In the genomic region with DNA sequence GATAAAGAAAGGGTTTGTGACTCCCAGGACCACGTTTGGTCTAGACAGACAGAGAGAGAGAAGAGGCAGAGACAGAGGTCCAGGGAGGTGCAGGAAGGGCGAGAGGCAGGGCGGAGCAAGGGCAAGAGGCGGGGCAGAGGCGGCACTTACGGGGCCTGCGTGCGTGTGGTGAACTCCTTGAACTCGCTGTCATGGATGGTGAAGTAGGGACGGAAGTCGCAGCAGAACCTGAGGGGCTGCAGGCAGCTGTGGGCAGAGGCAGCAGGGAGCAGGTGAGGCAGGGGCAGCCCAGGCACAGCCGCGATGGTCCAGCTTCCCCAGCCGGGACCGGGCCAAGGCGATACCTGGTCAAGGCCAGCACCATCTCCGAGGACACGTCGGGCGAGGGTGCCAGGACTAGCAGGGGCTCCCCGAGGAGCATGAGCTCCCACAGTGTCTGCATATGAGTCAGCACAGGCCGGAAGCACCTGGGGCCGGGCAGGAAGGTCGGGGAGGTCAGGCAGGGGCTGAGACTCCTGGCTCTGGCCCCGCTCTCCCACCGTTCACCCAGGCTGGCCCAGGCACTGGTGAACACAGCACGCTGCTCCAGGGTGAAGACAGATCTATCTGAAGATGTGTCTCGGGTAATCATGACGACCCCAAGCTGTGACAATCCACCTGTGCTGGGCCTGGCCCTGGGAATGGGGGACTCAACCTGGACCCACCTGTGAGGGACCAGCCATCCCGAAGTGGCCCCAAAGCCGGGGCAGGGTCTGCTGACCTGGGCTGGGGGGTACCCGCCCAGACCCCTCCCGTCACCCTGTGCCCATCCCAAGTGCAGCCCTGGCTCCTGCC, we compare ENCODE assay signal across 8 cellular contexts. TPM values are rescaled to one million over a fixed set of nuclear protein-coding genes. Genes with fewer than 3 reads are reported as not detected.
A peak's percentile ranks its signal among the peaks of the same experiment; 100 is the strongest.
DNase-seq lines count a peak whose midpoint lies in the region; ATAC-seq, FAIRE-seq and TF ChIP-seq lines count a peak whose summit lies in the region.

No MANE protein-coding gene starts in this region.

- no peak overlapping the region for H2BK120ac ChIP-seq in H9 (ENCODE audit: low read depth, low read length, poor library complexity, severe bottlenecking)

- H2AFZ ChIP-seq in H9 (ENCODE audit: low read length) (no peak overlapping the region), HepG2 (ENCODE audit: low read length) (no peak overlapping the region)

- H4K5ac ChIP-seq in H9 (ENCODE audit: insufficient read length, low read depth, low read length), result no peak overlapping the region

- no peak overlapping the region; the same call in 1 of the 2 replicates for H3K14ac ChIP-seq in H9 (ENCODE audit: insufficient read depth, low read length)

- no peak for TF ChIP-seq POLR2A in HepG2 (IDR thresholded peaks at IDR 0.05; ENCODE audit: insufficient read depth in 1 of 2, low read depth in 2 of 2, low read length in 2 of 2)

- H3K18ac ChIP-seq in H9 (ENCODE audit: insufficient read length, low read depth, low read length), result no peak overlapping the region

- H3K79me2 ChIP-seq in H9 (ENCODE audit: insufficient read depth, low read length) (no peaks in the 10 kb centered on the region), HepG2 (ENCODE audit: insufficient read depth, low read length) (no peaks in the 10 kb centered on the region)

- no peak for FAIRE-seq in HepG2 (lab: Jason Lieb, UNC)

- H2BK20ac ChIP-seq in H9 (ENCODE audit: low read depth, low read length, poor library complexity, severe bottlenecking), result no peak overlapping the region

- H3K27ac Mint-ChIP-seq in H9, result peak overlapping the region in 1 of 3 experiments; percentile 16; a peak in 2 of 7 replicates
- H3K27ac Mint-ChIP-seq in stimulated activated effector memory CD8-positive, alpha-beta T cell treated with anti-CD3 and anti-CD28 coated beads, Interleukin-12 subunit alpha, Interleukin-12 subunit beta, amount 100 ng/mL, for 72 hours, result peak overlapping the region; percentile 88

- H3K9me3 Mint-ChIP-seq in H9, result no peaks in the 10 kb centered on the region
- H3K9me3 Mint-ChIP-seq in stimulated activated effector memory CD8-positive, alpha-beta T cell treated with anti-CD3 and anti-CD28 coated beads, Interleukin-12 subunit alpha, Interleukin-12 subunit beta, amount 100 ng/mL, for 72 hours, result no peaks in the 10 kb centered on the region

- no peak for TF ChIP-seq EP300 in HepG2 (IDR thresholded peaks at IDR 0.05; ENCODE audit: low read depth in 2 of 2, low read length in 2 of 2)
- no peak for TF ChIP-seq EP300 in HepG2 (CRISPR knock-in tag; IDR thresholded peaks at IDR 0.05; ENCODE audit: borderline replicate concordance)

- H3K9ac ChIP-seq in H9 (ENCODE audit: extremely low read depth, insufficient read length, low read length), result no peak overlapping the region
- H3K9ac ChIP-seq in HepG2 (ENCODE audit: insufficient read depth, low read depth, low read length), result peak overlapping the region; percentile 29; the same call in 1 of the 2 replicates

- H4K20me1 ChIP-seq in H9 (ENCODE audit: control insufficient read depth, insufficient read depth, insufficient read length), result peaks cover 2% of the 10 kb centered on the region
- no peaks in the 10 kb centered on the region for H4K20me1 ChIP-seq in HepG2 (ENCODE audit: insufficient read depth, low read length)

- H2AK5ac ChIP-seq in H9 (ENCODE audit: insufficient read length, low read length), result no peak overlapping the region

- intact Hi-C loops in HepG2 (cut with micrococcal nuclease; ENCODE audit: unreplicated experiment), result no loop called here

- no CpG with 5 or more reads among the region's 33 CpGs for WGBS in H9 (ENCODE audit: extremely low coverage, insufficient read length, low lambda C conversion rate)
- 15% methylated on average over 18 of the region's 33 CpGs for WGBS in HepG2 (ENCODE audit: low lambda C conversion rate)

- POLR2A ChIA-PET in HepG2 (lab: Yijun Ruan, JAX), result interaction anchor here (1.7 kb wide), 1 partner anchor 21 kb away, joined by 6 read pairs; no protein-coding TSS in a partner anchor

- H3K4ac ChIP-seq in H9 (ENCODE audit: low read depth, low read length), result no peak overlapping the region

- no peak overlapping the region for H3T11ph ChIP-seq in H9 (ENCODE audit: low read length)

- no peaks in the 10 kb centered on the region for H3K23me2 ChIP-seq in H9 (ENCODE audit: insufficient read length, low read depth, low read length, poor library complexity, severe bottlenecking)

- no peaks in the 10 kb centered on the region for H3K27me3 ChIP-seq in H9 (ENCODE audit: insufficient read depth, low read length)
- H3K27me3 ChIP-seq in HepG2 (ENCODE audit: control insufficient read depth in 1 of 2, insufficient read depth in 2 of 2, low read length in 2 of 2), result peaks cover 0 to 1% of the 10 kb centered on the region in 2 experiments; a peak in 3 of 5 replicates

- H3K4me1 ChIP-seq in H9 (ENCODE audit: insufficient read depth, low read length) (no peaks in the 10 kb centered on the region), HepG2 (ENCODE audit: insufficient read depth, low read length) (peaks cover 68% of the 10 kb centered on the region)

- H3K36me3 ChIP-seq in HepG2 (replicated peaks in 1 of 2; ENCODE audit: control insufficient read depth in 1 of 2, insufficient read depth in 2 of 2, low read length in 2 of 2), result no peaks in the 10 kb centered on the region

- peaks cover 5% of the 10 kb centered on the region for H3K27me3 Mint-ChIP-seq in H9 (ENCODE audit: low read depth)

- H4K8ac ChIP-seq in H9 (replicated peaks; ENCODE audit: insufficient read length, low read depth, low read length), result no peak overlapping the region

- no peak overlapping the region for H2BK5ac ChIP-seq in H9 (ENCODE audit: insufficient read length, low read length)

- H3K56ac ChIP-seq in H9 (ENCODE audit: insufficient read length, low read depth, low read length), result no peak overlapping the region

- H3K9me3 ChIP-seq in H9 (ENCODE audit: control insufficient read depth, low read depth, low read length) (no peaks in the 10 kb centered on the region), HepG2 (ENCODE audit: low read length) (no peaks in the 10 kb centered on the region)

- peak overlapping the region; percentile 72 for H3K4me3 ChIP-seq in GM12864 (ENCODE audit: low read depth, low read length)
- peak overlapping the region in 2 of 3 experiments; percentile 22 to 64; a peak in 4 of 6 replicates for H3K4me3 ChIP-seq in HepG2 (replicated peaks in 1 of 3; ENCODE audit: insufficient read depth in 1 of 3, low read depth in 2 of 3, low read length in 3 of 3)

- in situ Hi-C loops in HepG2 (cut with HindIII; ENCODE audit: extremely low pct_ligation_motif_present, low pct_unique_long_range_greater_than_20kb), result no loop called here

- H2BK12ac ChIP-seq in H9 (ENCODE audit: insufficient read length, low read depth, low read length), result no peak overlapping the region

- TF ChIP-seq RAD21 in HepG2 (CRISPR knock-in tag; IDR thresholded peaks at IDR 0.05), result no peak

- H3K4me3 Mint-ChIP-seq in H9, result no peak overlapping the region; a peak in 1 of 5 replicates
- peak overlapping the region; percentile 76 for H3K4me3 Mint-ChIP-seq in stimulated activated effector memory CD8-positive, alpha-beta T cell treated with anti-CD3 and anti-CD28 coated beads, Interleukin-12 subunit alpha, Interleukin-12 subunit beta, amount 100 ng/mL, for 72 hours

- DNase-seq in GM12864 (ENCODE audit: low read depth) (peak; percentile 78), H9 (peak; percentile 61), NOMO-1 (lab: John Stamatoyannopoulos, UW; ENCODE audit: unreplicated experiment in 2 of 2) (peak; percentile 84 to 91), activated T-cell treated with anti-CD3 and anti-CD28 coated beads for 48 hours (ENCODE audit: low read depth) (peak; percentile 76), HepG2 (ENCODE audit: low spot score) (no peak), NCI-H1417 treated with DMSO at 0.1 percent for 48 hours (lab: John Stamatoyannopoulos, UW) (no peak)
- peak; percentile 58 to 86 for DNase-seq in stimulated activated effector memory CD8-positive, alpha-beta T cell treated with anti-CD3 and anti-CD28 coated beads, Interleukin-12 subunit alpha, Interleukin-12 subunit beta, amount 100 ng/mL, for 72 hours (ENCODE audit: low spot score in 2 of 2)
- no peak for DNase-seq in NK-92 treated with Interleukin-12 subunit alpha and Interleukin-12 subunit beta, amount 100 ng/mL, for 24 hours (lab: John Stamatoyannopoulos, UW)

- TF ChIP-seq CTCF in GM12864 (IDR thresholded peaks at IDR 0.05; ENCODE audit: low read depth, low read length, missing control alignments) (no peak), H9 (conservative IDR thresholded peaks at IDR 0.05) (no peak), HepG2 (CRISPR knock-in tag; IDR thresholded peaks at IDR 0.05) (no peak)

- H2BK15ac ChIP-seq in H9 (ENCODE audit: low read depth, low read length), result no peak overlapping the region

- H4K91ac ChIP-seq in H9 (ENCODE audit: insufficient read length, low read depth, low read length), result no peak overlapping the region

- H3K4me2 ChIP-seq in H9 (ENCODE audit: insufficient read depth, insufficient read length, low read length), result no peak overlapping the region
- peak overlapping the region; percentile 75 for H3K4me2 ChIP-seq in HepG2 (ENCODE audit: low read depth, low read length)

- no TSS peak for BruUV-seq in HepG2 (replicated peaks; lab: Mats Ljungman, UMichigan)

- H3K27ac ChIP-seq in H9 (ENCODE audit: insufficient read length, low read depth, low read length) (no peak overlapping the region), HepG2 (ENCODE audit: extremely low read length, insufficient read depth, low read length) (no peak overlapping the region)

- ATAC-seq in HepG2, result peak; percentile 2; the same call in 1 of the 3 replicates
- peak; percentile 94 for ATAC-seq in stimulated activated effector memory CD8-positive, alpha-beta T cell treated with anti-CD3 and anti-CD28 coated beads, Interleukin-12 subunit alpha, Interleukin-12 subunit beta, amount 100 ng/mL, for 72 hours

- CTCF ChIA-PET in HepG2 (lab: Yijun Ruan, JAX; ENCODE audit: low intra/inter-chr PET ratio, low total read pairs), result no interaction called here

- H3K4me1 Mint-ChIP-seq in H9, result peaks cover 6 to 7% of the 10 kb centered on the region in 2 experiments
- H3K4me1 Mint-ChIP-seq in stimulated activated effector memory CD8-positive, alpha-beta T cell treated with anti-CD3 and anti-CD28 coated beads, Interleukin-12 subunit alpha, Interleukin-12 subunit beta, amount 100 ng/mL, for 72 hours, result peaks cover 22% of the 10 kb centered on the region

- H3K23ac ChIP-seq in H9 (ENCODE audit: insufficient read length, low read depth, low read length), result no peak overlapping the region

- no peaks in the 10 kb centered on the region for H3K79me1 ChIP-seq in H9 (ENCODE audit: insufficient read depth, low read depth, low read length, poor library complexity, severe bottlenecking)

- H3K36me3 Mint-ChIP-seq in H9 (ENCODE audit: insufficient read depth in 1 of 3, low read depth in 3 of 3), result no peaks in the 10 kb centered on the region; a peak in 1 of 7 replicates
- H3K36me3 Mint-ChIP-seq in stimulated activated effector memory CD8-positive, alpha-beta T cell treated with anti-CD3 and anti-CD28 coated beads, Interleukin-12 subunit alpha, Interleukin-12 subunit beta, amount 100 ng/mL, for 72 hours, result no peaks in the 10 kb centered on the region

RNA-seq across cellular contexts. Expression of gene PLXNB2, which starts 7.2 kb away (rescaled TPM):
- total RNA-seq in H9 (2021) (84.4 and 87.6 TPM in 2 replicates), HepG2 (2016; rRNA removed; fragmentation: Illumina TruSeq; extraction: Trizol) (19.3 and 32.6 TPM in 2 replicates)
- total RNA-seq in HepG2 (2016; cell fraction: cytosol; rRNA removed; fragmentation: Illumina TruSeq; extraction: Trizol; ENCODE audit: low read depth), result 4.6 and 4.9 TPM in 2 replicates
- 16.8 and 32.7 TPM in 2 replicates for total RNA-seq in HepG2 (2016; cell fraction: insoluble cytoplasmic fraction; rRNA removed; fragmentation: Illumina TruSeq; extraction: Trizol)
- total RNA-seq in HepG2 (2016; cell fraction: membrane; rRNA removed; fragmentation: Illumina TruSeq; extraction: Trizol), result 13.7 and 15.6 TPM in 2 replicates
- 43.2 and 57.8 TPM in 2 replicates for total RNA-seq in HepG2 (2016; cell fraction: nucleus; rRNA removed; fragmentation: Illumina TruSeq; extraction: Trizol)
- polyA plus RNA-seq in HepG2 (2011; rRNA removed), result 68.9 and 79.4 TPM in 2 replicates
- 46.5 and 75.4 TPM in 2 replicates for polyA plus RNA-seq in HepG2 (2011; cell fraction: cytosol; rRNA removed)
- polyA plus RNA-seq in HepG2 (2011; cell fraction: nucleus; rRNA removed), result 265 and 413 TPM in 2 replicates
- 53.9 and 72.9 TPM in 2 replicates for polyA plus RNA-seq in HepG2 (2012)
- polyA plus RNA-seq in HepG2 (2016; cell fraction: cytosol; fragmentation: Illumina TruSeq; extraction: Trizol; ENCODE audit: low read depth), result 5.5 and 6.2 TPM in 2 replicates
- polyA plus RNA-seq in HepG2 (2016; cell fraction: insoluble cytoplasmic fraction; fragmentation: Illumina TruSeq; extraction: Trizol; ENCODE audit: low read depth), result 16.2 and 23.0 TPM in 2 replicates
- 10.1 and 11.9 TPM in 2 replicates for polyA plus RNA-seq in HepG2 (2016; cell fraction: membrane; fragmentation: Illumina TruSeq; extraction: Trizol; ENCODE audit: low read depth)
- 148 and 155 TPM in 2 replicates for polyA plus RNA-seq in HepG2 (2016; cell fraction: nucleus; fragmentation: Illumina TruSeq; extraction: Trizol; ENCODE audit: insufficient read depth, low read depth)
- polyA minus RNA-seq in HepG2 (2011; rRNA and poly(A)+ RNA removed; ENCODE audit: low replicate concordance), result 61.5 and 149 TPM in 2 replicates
- polyA minus RNA-seq in HepG2 (2011; cell fraction: cytosol; rRNA and poly(A)+ RNA removed), result 76.6 and 89.8 TPM in 2 replicates
- 57.9 and 61.3 TPM in 2 replicates for polyA minus RNA-seq in HepG2 (2011; cell fraction: nucleus; rRNA and poly(A)+ RNA removed)

RNA-seq across cellular contexts. Expression of gene DENND6B, which starts 12.1 kb away (rescaled TPM):
- 1.0 and 1.5 TPM in 2 replicates for total RNA-seq in H9 (2021)
- total RNA-seq in HepG2 (2016; rRNA removed; fragmentation: Illumina TruSeq; extraction: Trizol), result 0.84 and 0.95 TPM in 2 replicates
- total RNA-seq in HepG2 (2016; cell fraction: cytosol; rRNA removed; fragmentation: Illumina TruSeq; extraction: Trizol; ENCODE audit: low read depth), result 0.30 and 0.44 TPM in 2 replicates
- 0.22 and 0.65 TPM in 2 replicates for total RNA-seq in HepG2 (2016; cell fraction: insoluble cytoplasmic fraction; rRNA removed; fragmentation: Illumina TruSeq; extraction: Trizol)
- 0.52 and 0.90 TPM in 2 replicates for total RNA-seq in HepG2 (2016; cell fraction: membrane; rRNA removed; fragmentation: Illumina TruSeq; extraction: Trizol)
- 0.90 and 1.1 TPM in 2 replicates for total RNA-seq in HepG2 (2016; cell fraction: nucleus; rRNA removed; fragmentation: Illumina TruSeq; extraction: Trizol)
- polyA plus RNA-seq in HepG2 (2011; rRNA removed), result 3.8 and 4.2 TPM in 2 replicates
- 1.8 TPM in 2 replicates for polyA plus RNA-seq in HepG2 (2011; cell fraction: cytosol; rRNA removed)
- 33.7 and 41.4 TPM in 2 replicates for polyA plus RNA-seq in HepG2 (2011; cell fraction: nucleus; rRNA removed)
- 2.5 and 2.6 TPM in 2 replicates for polyA plus RNA-seq in HepG2 (2012)
- 0.33 and 0.71 TPM in 2 replicates for polyA plus RNA-seq in HepG2 (2016; cell fraction: cytosol; fragmentation: Illumina TruSeq; extraction: Trizol; ENCODE audit: low read depth)
- polyA plus RNA-seq in HepG2 (2016; cell fraction: insoluble cytoplasmic fraction; fragmentation: Illumina TruSeq; extraction: Trizol; ENCODE audit: low read depth), result 0.74 and 0.86 TPM in 2 replicates
- 0.63 and 1.2 TPM in 2 replicates for polyA plus RNA-seq in HepG2 (2016; cell fraction: membrane; fragmentation: Illumina TruSeq; extraction: Trizol; ENCODE audit: low read depth)
- polyA plus RNA-seq in HepG2 (2016; cell fraction: nucleus; fragmentation: Illumina TruSeq; extraction: Trizol; ENCODE audit: insufficient read depth, low read depth), result 4.0 and 5.3 TPM in 2 replicates
- 0.58 and 2.9 TPM in 2 replicates for polyA minus RNA-seq in HepG2 (2011; rRNA and poly(A)+ RNA removed; ENCODE audit: low replicate concordance)
- 1.3 TPM in 2 replicates for polyA minus RNA-seq in HepG2 (2011; cell fraction: cytosol; rRNA and poly(A)+ RNA removed)
- 2.6 and 3.3 TPM in 2 replicates for polyA minus RNA-seq in HepG2 (2011; cell fraction: nucleus; rRNA and poly(A)+ RNA removed)

RNA-seq across cellular contexts. Expression of gene PPP6R2, which starts 28.5 kb away (rescaled TPM):
- total RNA-seq in H9 (2021), result 41.2 and 42.6 TPM in 2 replicates
- 36.1 and 55.0 TPM in 2 replicates for total RNA-seq in HepG2 (2016; rRNA removed; fragmentation: Illumina TruSeq; extraction: Trizol)
- total RNA-seq in HepG2 (2016; cell fraction: cytosol; rRNA removed; fragmentation: Illumina TruSeq; extraction: Trizol; ENCODE audit: low read depth), result 13.5 and 14.8 TPM in 2 replicates
- 33.5 and 56.7 TPM in 2 replicates for total RNA-seq in HepG2 (2016; cell fraction: insoluble cytoplasmic fraction; rRNA removed; fragmentation: Illumina TruSeq; extraction: Trizol)
- 26.4 and 27.2 TPM in 2 replicates for total RNA-seq in HepG2 (2016; cell fraction: membrane; rRNA removed; fragmentation: Illumina TruSeq; extraction: Trizol)
- total RNA-seq in HepG2 (2016; cell fraction: nucleus; rRNA removed; fragmentation: Illumina TruSeq; extraction: Trizol), result 53.7 and 65.8 TPM in 2 replicates
- polyA plus RNA-seq in HepG2 (2011; rRNA removed), result 102 and 112 TPM in 2 replicates
- polyA plus RNA-seq in HepG2 (2011; cell fraction: cytosol; rRNA removed), result 56.6 and 76.3 TPM in 2 replicates
- polyA plus RNA-seq in HepG2 (2011; cell fraction: nucleus; rRNA removed), result 458 and 611 TPM in 2 replicates
- polyA plus RNA-seq in HepG2 (2012), result 58.5 and 66.4 TPM in 2 replicates
- polyA plus RNA-seq in HepG2 (2016; cell fraction: cytosol; fragmentation: Illumina TruSeq; extraction: Trizol; ENCODE audit: low read depth), result 6.8 and 7.7 TPM in 2 replicates
- polyA plus RNA-seq in HepG2 (2016; cell fraction: insoluble cytoplasmic fraction; fragmentation: Illumina TruSeq; extraction: Trizol; ENCODE audit: low read depth), result 26.5 and 32.8 TPM in 2 replicates
- 17.1 and 18.2 TPM in 2 replicates for polyA plus RNA-seq in HepG2 (2016; cell fraction: membrane; fragmentation: Illumina TruSeq; extraction: Trizol; ENCODE audit: low read depth)
- 172 and 175 TPM in 2 replicates for polyA plus RNA-seq in HepG2 (2016; cell fraction: nucleus; fragmentation: Illumina TruSeq; extraction: Trizol; ENCODE audit: insufficient read depth, low read depth)
- 25.0 and 101 TPM in 2 replicates for polyA minus RNA-seq in HepG2 (2011; rRNA and poly(A)+ RNA removed; ENCODE audit: low replicate concordance)
- 29.8 and 30.8 TPM in 2 replicates for polyA minus RNA-seq in HepG2 (2011; cell fraction: cytosol; rRNA and poly(A)+ RNA removed)
- 84.9 and 89.9 TPM in 2 replicates for polyA minus RNA-seq in HepG2 (2011; cell fraction: nucleus; rRNA and poly(A)+ RNA removed)

RNA-seq across cellular contexts. Expression of gene MAPK11, which starts 44.5 kb away (rescaled TPM):
- total RNA-seq in H9 (2021), result 1.5 and 2.1 TPM in 2 replicates
- total RNA-seq in HepG2 (2016; rRNA removed; fragmentation: Illumina TruSeq; extraction: Trizol), result 0.15 TPM in 1 of 2 replicates, not detected in the other
- total RNA-seq in HepG2 (2016; cell fraction: cytosol; rRNA removed; fragmentation: Illumina TruSeq; extraction: Trizol; ENCODE audit: low read depth), result not detected in 2 replicates
- 0.12 and 0.15 TPM in 2 replicates for total RNA-seq in HepG2 (2016; cell fraction: insoluble cytoplasmic fraction; rRNA removed; fragmentation: Illumina TruSeq; extraction: Trizol)
- 0.10 and 0.19 TPM in 2 replicates for total RNA-seq in HepG2 (2016; cell fraction: membrane; rRNA removed; fragmentation: Illumina TruSeq; extraction: Trizol)
- 0.28 TPM in 1 of 2 replicates, not detected in the other for total RNA-seq in HepG2 (2016; cell fraction: nucleus; rRNA removed; fragmentation: Illumina TruSeq; extraction: Trizol)
- 0.17 and 0.46 TPM in 2 replicates for polyA plus RNA-seq in HepG2 (2011; rRNA removed)
- polyA plus RNA-seq in HepG2 (2011; cell fraction: cytosol; rRNA removed), result 0.13 and 0.19 TPM in 2 replicates
- 1.9 TPM in 2 replicates for polyA plus RNA-seq in HepG2 (2011; cell fraction: nucleus; rRNA removed)
- polyA plus RNA-seq in HepG2 (2012), result 0.21 TPM in 1 of 2 replicates, not detected in the other
- polyA plus RNA-seq in HepG2 (2016; cell fraction: cytosol; fragmentation: Illumina TruSeq; extraction: Trizol; ENCODE audit: low read depth), result 0.05 and 0.07 TPM in 2 replicates
- 0.19 and 0.24 TPM in 2 replicates for polyA plus RNA-seq in HepG2 (2016; cell fraction: insoluble cytoplasmic fraction; fragmentation: Illumina TruSeq; extraction: Trizol; ENCODE audit: low read depth)
- polyA plus RNA-seq in HepG2 (2016; cell fraction: membrane; fragmentation: Illumina TruSeq; extraction: Trizol; ENCODE audit: low read depth), result 0.13 TPM in 1 of 2 replicates, not detected in the other
- 0.25 and 0.37 TPM in 2 replicates for polyA plus RNA-seq in HepG2 (2016; cell fraction: nucleus; fragmentation: Illumina TruSeq; extraction: Trizol; ENCODE audit: insufficient read depth, low read depth)
- 0.58 and 0.94 TPM in 2 replicates for polyA minus RNA-seq in HepG2 (2011; rRNA and poly(A)+ RNA removed; ENCODE audit: low replicate concordance)
- polyA minus RNA-seq in HepG2 (2011; cell fraction: cytosol; rRNA and poly(A)+ RNA removed), result not detected in 2 replicates
- 0.13 TPM in 1 of 2 replicates, not detected in the other for polyA minus RNA-seq in HepG2 (2011; cell fraction: nucleus; rRNA and poly(A)+ RNA removed)

RNA-seq across cellular contexts. Expression of gene MAPK12, which starts 53.2 kb away (rescaled TPM):
- total RNA-seq in H9 (2021) (31.3 and 32.3 TPM in 2 replicates), HepG2 (2016; rRNA removed; fragmentation: Illumina TruSeq; extraction: Trizol) (15.0 and 23.3 TPM in 2 replicates)
- 25.0 and 26.8 TPM in 2 replicates for total RNA-seq in HepG2 (2016; cell fraction: cytosol; rRNA removed; fragmentation: Illumina TruSeq; extraction: Trizol; ENCODE audit: low read depth)
- 15.4 and 25.6 TPM in 2 replicates for total RNA-seq in HepG2 (2016; cell fraction: insoluble cytoplasmic fraction; rRNA removed; fragmentation: Illumina TruSeq; extraction: Trizol)
- total RNA-seq in HepG2 (2016; cell fraction: membrane; rRNA removed; fragmentation: Illumina TruSeq; extraction: Trizol), result 43.0 and 45.2 TPM in 2 replicates
- 20.3 and 23.6 TPM in 2 replicates for total RNA-seq in HepG2 (2016; cell fraction: nucleus; rRNA removed; fragmentation: Illumina TruSeq; extraction: Trizol)
- polyA plus RNA-seq in HepG2 (2011; rRNA removed), result 22.2 and 22.8 TPM in 2 replicates
- polyA plus RNA-seq in HepG2 (2011; cell fraction: cytosol; rRNA removed), result 12.9 and 20.7 TPM in 2 replicates
- 115 and 151 TPM in 2 replicates for polyA plus RNA-seq in HepG2 (2011; cell fraction: nucleus; rRNA removed)
- 6.9 and 10.9 TPM in 2 replicates for polyA plus RNA-seq in HepG2 (2012)
- polyA plus RNA-seq in HepG2 (2016; cell fraction: cytosol; fragmentation: Illumina TruSeq; extraction: Trizol; ENCODE audit: low read depth), result 27.8 and 28.1 TPM in 2 replicates
- 14.6 and 16.4 TPM in 2 replicates for polyA plus RNA-seq in HepG2 (2016; cell fraction: insoluble cytoplasmic fraction; fragmentation: Illumina TruSeq; extraction: Trizol; ENCODE audit: low read depth)
- polyA plus RNA-seq in HepG2 (2016; cell fraction: membrane; fragmentation: Illumina TruSeq; extraction: Trizol; ENCODE audit: low read depth), result 37.0 and 38.8 TPM in 2 replicates
- 56.9 and 60.1 TPM in 2 replicates for polyA plus RNA-seq in HepG2 (2016; cell fraction: nucleus; fragmentation: Illumina TruSeq; extraction: Trizol; ENCODE audit: insufficient read depth, low read depth)
- polyA minus RNA-seq in HepG2 (2011; rRNA and poly(A)+ RNA removed; ENCODE audit: low replicate concordance), result 16.5 and 18.7 TPM in 2 replicates
- 5.1 and 9.2 TPM in 2 replicates for polyA minus RNA-seq in HepG2 (2011; cell fraction: cytosol; rRNA and poly(A)+ RNA removed)
- 25.6 and 25.8 TPM in 2 replicates for polyA minus RNA-seq in HepG2 (2011; cell fraction: nucleus; rRNA and poly(A)+ RNA removed)

Comparison
In these comparisons a context has a peak if more than half of its experiments do, and no peak if none do; other contexts are left out.
1. DNase-seq: peak in GM12864 (single experiment), H9 (single experiment), NOMO-1 (2 of 2), activated T-cell treated with anti-CD3 and anti-CD28 coated beads for 48 hours (single experiment) and stimulated activated effector memory CD8-positive, alpha-beta T cell treated with anti-CD3 and anti-CD28 coated beads, Interleukin-12 subunit alpha, Interleukin-12 subunit beta, amount 100 ng/mL, for 72 hours (2 of 2); none in HepG2 (single experiment), NK-92 treated with Interleukin-12 subunit alpha and Interleukin-12 subunit beta, amount 100 ng/mL, for 24 hours (single experiment) and NCI-H1417 treated with DMSO at 0.1 percent for 48 hours (single experiment).